ENCODE assay signal across 11 cellular contexts in genomic region chr5:35902032-35902681, GRCh38. TPM values are rescaled to one million over a fixed set of nuclear protein-coding genes. Genes with fewer than 3 reads are reported as not detected.
A peak's percentile ranks its signal among the peaks of the same experiment; 100 is the strongest.
DNase-seq lines count a peak whose midpoint lies in the region; ATAC-seq, FAIRE-seq and TF ChIP-seq lines count a peak whose summit lies in the region.
"Had no signal": no experiment of that assay in that cellular context is flagged by ENCODE, and none has a peak within 500 bp of the region (broad histone marks: within the 10 kb centered on the region; RNA-seq: fewer than 3 reads in every experiment).

No MANE protein-coding gene starts in this region.

- no peak overlapping the region for H3K4me3 ChIP-seq in GM23248
- H3K4me3 ChIP-seq in SJCRH30, result no peak overlapping the region
- H3K4me3 ChIP-seq: lower lobe of right lung had no signal

- H3K27ac ChIP-seq in GM23248, result no peak overlapping the region
- H3K27ac ChIP-seq in SJCRH30, result no peak overlapping the region
- H3K27ac ChIP-seq: KMS-11, lower lobe of right lung had no signal

- 78% methylated on average over 2 of the region's 2 CpGs for WGBS in GM23248 (ENCODE audit: low coverage in 1 of 2, low lambda C conversion rate in 2 of 2, missing lambda C conversion rate in 2 of 2), 2 experiments

- 0 out of 2 replicates have a peak, but pooled peaks cover 9% of the 10 kb centered on the region for H3F3A ChIP-seq in GM23248 (ENCODE audit: insufficient read depth)

- H3K36me3 ChIP-seq in GM23248 (ENCODE audit: low read depth) (no peaks in the 10 kb centered on the region), SJCRH30 (no peaks in the 10 kb centered on the region)
- H3K36me3 ChIP-seq: lower lobe of right lung had no signal

- no peak overlapping the region for H3K4me2 ChIP-seq in GM23248 (ENCODE audit: unreplicated experiment)
- H3K4me2 ChIP-seq: KMS-11 had no signal

- H3K27me3 ChIP-seq in GM23248 (replicated peaks; ENCODE audit: insufficient read depth), result no peaks in the 10 kb centered on the region
- no peaks in the 10 kb centered on the region; the same call in 1 of the 2 replicates for H3K27me3 ChIP-seq in SJCRH30

- no peaks in the 10 kb centered on the region for H3K36me3 Mint-ChIP-seq in effector memory CD8-positive, alpha-beta T cell (ENCODE audit: insufficient read depth)

- H3K4me1 ChIP-seq in GM23248 (ENCODE audit: insufficient read depth) (peaks cover 7% of the 10 kb centered on the region; the same call in 1 of the 2 replicates), SJCRH30 (no peaks in the 10 kb centered on the region)
- H3K4me1 ChIP-seq: lower lobe of right lung had no signal

- H3K27ac Mint-ChIP-seq in effector memory CD8-positive, alpha-beta T cell, result peak overlapping the region; percentile 36 to 92

- peak overlapping the region in 1 of 2 donors; percentile 21 for H3K4me3 Mint-ChIP-seq in effector memory CD8-positive, alpha-beta T cell

- H3K9ac ChIP-seq in GM23248, result no peak overlapping the region
- H3K9ac ChIP-seq: KMS-11 had no signal

- H3K9me2 ChIP-seq in GM23248 (ENCODE audit: insufficient read depth), result no peaks in the 10 kb centered on the region

- in situ Hi-C loops in GM23248 (cut with MboI), result no loop called here

- H3K9me3 Mint-ChIP-seq in effector memory CD8-positive, alpha-beta T cell, result no peaks in the 10 kb centered on the region

- no peaks in the 10 kb centered on the region for H3K79me2 ChIP-seq in GM23248 (ENCODE audit: insufficient read depth)

- TF ChIP-seq POLR2A in GM12891 (IDR thresholded peaks at IDR 0.05; ENCODE audit: low read depth, low read length), result no peak

- DNase-seq in GM12891 (ENCODE audit: insufficient read length, low spot score), result no peak
- DNase-seq in effector memory CD8-positive, alpha-beta T cell, result no peak
- no peak for DNase-seq in GM23248
- DNase-seq in sciatic nerve (ENCODE audit: low spot score), result no peak
- DNase-seq in NCI-H2029 treated with DMSO at 0.1 percent for 48 hours (lab: John Stamatoyannopoulos, UW), result no peak
- no peak for DNase-seq in SJCRH30
- DNase-seq: lower lobe of right lung had no signal

- no peaks in the 10 kb centered on the region for H3K27me3 Mint-ChIP-seq in effector memory CD8-positive, alpha-beta T cell

- H2AFZ ChIP-seq in GM23248, result no peak overlapping the region

- H3K9me3 ChIP-seq in GM23248 (ENCODE audit: low read depth) (no peaks in the 10 kb centered on the region), SJCRH30 (replicated peaks) (no peaks in the 10 kb centered on the region)

- peak; percentile 43 for ATAC-seq in GM21381 (IDR thresholded peaks at IDR 0.05; ENCODE audit: unreplicated experiment)
- ATAC-seq in HG03442 (IDR thresholded peaks at IDR 0.05; ENCODE audit: unreplicated experiment), result peak; percentile 73
- ATAC-seq in effector memory CD8-positive, alpha-beta T cell (replicated peaks), result peak; percentile 81
- ATAC-seq in sciatic nerve, result no peak
- ATAC-seq: lower lobe of right lung had no signal

- intact Hi-C loops in sciatic nerve (cut with DNase I), result no loop called here

- H3K4me1 Mint-ChIP-seq in effector memory CD8-positive, alpha-beta T cell (ENCODE audit: low read depth in 2 of 2), result peaks cover 41 to 43% of the 10 kb centered on the region in 2 donors

- FAIRE-seq in GM12891 (lab: Jason Lieb, UNC), result peak; percentile 94

- no peaks in the 10 kb centered on the region for H4K20me1 ChIP-seq in GM23248 (ENCODE audit: insufficient read depth)

TF ChIP-seq in GM12891, 5 proteins besides CTCF, POLR2A, EP300 and RAD21:
- TF ChIP-seq POLR2AphosphoS5 (IDR thresholded peaks at IDR 0.05; ENCODE audit: low read depth, low read length) (no peak), PAX5 (IDR thresholded peaks at IDR 0.05; ENCODE audit: insufficient read depth, low read length, severe bottlenecking) (peak; percentile 62), SPI1 (IDR thresholded peaks at IDR 0.05; ENCODE audit: low read depth, low read length) (no peak), POU2F2 (IDR thresholded peaks at IDR 0.05; ENCODE audit: low read depth, low read length) (no peak), TAF1 (IDR thresholded peaks at IDR 0.05; ENCODE audit: low read depth, low read length) (no peak)

RNA-seq across cellular contexts. Expression of gene CAPSL, which starts 36.3 kb away (rescaled TPM):
- 0.24 TPM for polyA plus RNA-seq in GM12891 (2012; ENCODE audit: low read depth, missing spikeins)
- 4.5 TPM in 1 of 2 replicates, not detected in the other for total RNA-seq in GM23248 (2014; rRNA removed; shearing (Covaris generic))
- 0.19 and 0.47 TPM in 2 replicates for polyA plus RNA-seq in GM23248 (2016; fragmentation: Nextera tagmentation; extraction: Ambion mirVana)
- not detected for total RNA-seq in sciatic nerve
- total RNA-seq in SJCRH30 (2014; rRNA removed; shearing (Covaris generic)), result not detected in 2 replicates
- total RNA-seq: dermis microvascular lymphatic vessel endothelial cell had no signal

RNA-seq across cellular contexts. Expression of gene IL7R, which starts 45.5 kb away (rescaled TPM):
- 0.98 TPM for polyA plus RNA-seq in GM12891 (2012; ENCODE audit: low read depth, missing spikeins)
- 12.6 and 16.9 TPM in 2 replicates for total RNA-seq in GM23248 (2014; rRNA removed; shearing (Covaris generic))
- 10.9 and 13.9 TPM in 2 replicates for polyA plus RNA-seq in GM23248 (2016; fragmentation: Nextera tagmentation; extraction: Ambion mirVana)
- total RNA-seq in sciatic nerve, result 7.8 TPM
- 0.14 TPM in 1 of 2 replicates, not detected in the other for total RNA-seq in SJCRH30 (2014; rRNA removed; shearing (Covaris generic))
